19 cellular contexts compared by ENCODE assay signal in genomic region chr6:41561931-41562632, GRCh38. TPM values are rescaled to one million over a fixed set of nuclear protein-coding genes. Genes with fewer than 3 reads are reported as not detected.
DNase-seq lines count a peak whose midpoint lies in the region; ATAC-seq and TF ChIP-seq lines count a peak whose summit lies in the region.
"Had no signal": no experiment of that assay in that cellular context is flagged by ENCODE, and none has a peak within 500 bp of the region (broad histone marks: within the 10 kb centered on the region; RNA-seq: fewer than 3 reads in every experiment).

No MANE protein-coding gene starts in this region.

- H3K27me3 Mint-ChIP-seq in mesothelial cell of epicardium (ENCODE audit: low read depth): no peaks in the 10 kb centered on the region

- H3K27me3 ChIP-seq in left ventricle myocardium inferior (ENCODE audit: low read depth) (no peaks in the 10 kb centered on the region), body of pancreas (no peaks in the 10 kb centered on the region), esophagus squamous epithelium (no peaks in the 10 kb centered on the region)
- H3K27me3 ChIP-seq: SJSA1 had no signal

- H3K27ac ChIP-seq in left ventricle myocardium inferior (replicated peaks): peak overlapping the region; percentile 76
- peak overlapping the region; percentile 72 to 94 (median 84) for H3K27ac ChIP-seq in body of pancreas
- H3K27ac ChIP-seq in esophagus squamous epithelium: no peak overlapping the region
- H3K27ac ChIP-seq: lower lobe of right lung, SJSA1 had no signal

- intact Hi-C loops in left ventricle myocardium inferior (cut with micrococcal nuclease): no loop called here
- intact Hi-C loops in Right ventricle myocardium superior (cut with DNase I): no loop called here
- intact Hi-C loops in body of pancreas (cut with DNase I): no loop called here
- intact Hi-C loops in esophagus squamous epithelium (cut with DNase I): no loop called here

- peaks cover 29% of the 10 kb centered on the region for H3K4me1 Mint-ChIP-seq in mesothelial cell of epicardium

- ATAC-seq in Right ventricle myocardium superior (ENCODE audit: poor library complexity) (no peak), body of pancreas (no peak), HG03342 (IDR thresholded peaks at IDR 0.05; ENCODE audit: unreplicated experiment) (no peak)
- ATAC-seq: lower lobe of right lung had no signal

- H3K4me3 ChIP-seq in left ventricle myocardium inferior (no peak overlapping the region), body of pancreas (no peak overlapping the region), esophagus squamous epithelium (no peak overlapping the region)
- H3K4me3 ChIP-seq: prostate gland, SJSA1, smooth muscle cell had no signal

- DNase-seq in left ventricle myocardium inferior: no peak
- no peak for DNase-seq in Right ventricle myocardium superior
- no peak for DNase-seq in body of pancreas
- no peak for DNase-seq in mesothelial cell of epicardium (ENCODE audit: low spot score in 2 of 2, unreplicated experiment in 2 of 2)
- no peak for DNase-seq in NCI-H2029 treated with DMSO at 0.1 percent for 48 hours (lab: John Stamatoyannopoulos, UW)
- DNase-seq in activated T-cell treated with anti-CD3 and anti-CD28 coated beads, Interleukin-2, amount 50 U/mL, for 1 hour: no peak
- no peak for DNase-seq in esophagus squamous epithelium (lab: John Stamatoyannopoulos, UW)
- DNase-seq: 8988T; activated CD4-positive, CD25-positive, alpha-beta regulatory T cell treated with anti-CD3 and anti-CD28 coated beads, Interleukin-2, amount 50 U/mL, for 72 hours; activated effector memory CD4-positive, alpha-beta T cell treated with Interleukin-2 at 50 U/mL for 16 hours; glutamatergic neuron; lower lobe of right lung; NCI-H524; OCI-M1; stimulated activated CD4-positive, alpha-beta T cell treated with anti-CD3 and anti-CD28 coated beads, Interleukin-4, amount 100 ng/mL, for 4 hours had no signal

- H3K4me1 ChIP-seq in left ventricle myocardium inferior (peaks cover 49% of the 10 kb centered on the region), body of pancreas (peaks cover 83% of the 10 kb centered on the region), esophagus squamous epithelium (peaks cover 0 to 27% (median 6%) of the 10 kb centered on the region in 3 donors)
- H3K4me1 ChIP-seq: SJSA1 had no signal

- no peaks in the 10 kb centered on the region for H3K9me3 ChIP-seq in left ventricle myocardium inferior (replicated peaks)
- no peaks in the 10 kb centered on the region for H3K9me3 ChIP-seq in body of pancreas
- no peaks in the 10 kb centered on the region for H3K9me3 ChIP-seq in esophagus squamous epithelium
- H3K9me3 ChIP-seq: lower lobe of right lung, prostate gland, SJSA1 had no signal

- H3K36me3 Mint-ChIP-seq in mesothelial cell of epicardium: peaks cover 18% of the 10 kb centered on the region

- peak overlapping the region; percentile 8 for H3K4me3 Mint-ChIP-seq in mesothelial cell of epicardium

- no peaks in the 10 kb centered on the region for H3K9me3 Mint-ChIP-seq in mesothelial cell of epicardium

- TF ChIP-seq CTCF in left ventricle myocardium inferior (IDR thresholded peaks at IDR 0.05; ENCODE audit: borderline replicate concordance): no peak
- no peak for TF ChIP-seq CTCF in body of pancreas (IDR thresholded peaks at IDR 0.05)
- TF ChIP-seq CTCF in mesothelial cell of epicardium (IDR thresholded peaks at IDR 0.05; ENCODE audit: unreplicated experiment): no peak
- TF ChIP-seq CTCF in esophagus squamous epithelium (IDR thresholded peaks at IDR 0.05): no peak

- H3K36me3 ChIP-seq in left ventricle myocardium inferior: peaks cover 13% of the 10 kb centered on the region
- peaks cover 0 to 7% of the 10 kb centered on the region in 2 donors for H3K36me3 ChIP-seq in body of pancreas (replicated peaks in 1 of 2; ENCODE audit: insufficient read depth in 1 of 2, low read depth in 2 of 2)
- H3K36me3 ChIP-seq in esophagus squamous epithelium: peaks cover 0 to 27% (median 3%) of the 10 kb centered on the region in 3 donors

- peak overlapping the region; percentile 24 for H3K27ac Mint-ChIP-seq in mesothelial cell of epicardium

- 76 to 79% methylated on average over 10 of the region's 10 CpGs for WGBS in body of pancreas, 2 donors
- WGBS in esophagus squamous epithelium, 2 donors: 91 to 94% methylated on average over 3 to 6 of the region's 10 CpGs

- TF ChIP-seq POLR2A in body of pancreas (IDR thresholded peaks at IDR 0.05): no peak
- TF ChIP-seq POLR2A in esophagus squamous epithelium (IDR thresholded peaks at IDR 0.05): no peak

RNA-seq across cellular contexts. Expression of gene FOXP4, which starts 15.9 kb away (rescaled TPM):
- total RNA-seq in left ventricle myocardium inferior (15.0 TPM), Right ventricle myocardium superior (14.4 TPM), body of pancreas (10 to 100 TPM in 1 of 2 donors, 1 to 10 TPM in 1; 8.6 to 10.5 TPM), mesothelial cell of epicardium (85.1 to 91.0 TPM (median 87.9 TPM) in 3 replicates), esophagus squamous epithelium (10 to 100 TPM in 1 of 4 donors, 1 to 10 TPM in 3; 2.2 to 10.3 (median 6.8) TPM)

Comparison
In these comparisons a context has a peak if more than half of its experiments do, and no peak if none do; other contexts are left out.
1. H3K27ac ChIP-seq: peak in left ventricle myocardium inferior (single experiment) and body of pancreas (4 of 4); none in esophagus squamous epithelium (0 of 4).